ENCODE assay signal across 20 cellular contexts in genomic region chr13:39052944-39053343, GRCh38. TPM values are rescaled to one million over a fixed set of nuclear protein-coding genes. Genes with fewer than 3 reads are reported as not detected.
DNase-seq lines count a peak whose midpoint lies in the region; ATAC-seq lines count a peak whose summit lies in the region.
"Had no signal": no experiment of that assay in that cellular context is flagged by ENCODE, and none has a peak within 500 bp of the region (broad histone marks: within the 10 kb centered on the region; RNA-seq: fewer than 3 reads in every experiment).

No MANE protein-coding gene starts in this region.

- peak overlapping the region; percentile 46 for H3K27ac ChIP-seq in caudate nucleus (ENCODE audit: low read depth, low read length)
- H3K27ac ChIP-seq: 22Rv1, SJSA1 had no signal

- no peak overlapping the region for H3K27ac Mint-ChIP-seq in activated naive CD8-positive, alpha-beta T cell treated with anti-CD3 and anti-CD28 coated beads for 36 hours
- H3K27ac Mint-ChIP-seq: CD8-positive, alpha-beta T cell had no signal

- ATAC-seq in GM19452 (IDR thresholded peaks at IDR 0.05; ENCODE audit: unreplicated experiment), result no peak
- ATAC-seq: CD8-positive, alpha-beta T cell; Panc1 had no signal

- peaks cover 32% of the 10 kb centered on the region for H3K36me3 Mint-ChIP-seq in activated naive CD8-positive, alpha-beta T cell treated with anti-CD3 and anti-CD28 coated beads for 36 hours

- H3K4me1 Mint-ChIP-seq in activated naive CD8-positive, alpha-beta T cell treated with anti-CD3 and anti-CD28 coated beads for 36 hours, result peaks cover 17% of the 10 kb centered on the region

- no peak overlapping the region for H3K4me3 Mint-ChIP-seq in activated naive CD8-positive, alpha-beta T cell treated with anti-CD3 and anti-CD28 coated beads for 36 hours
- H3K4me3 Mint-ChIP-seq: CD8-positive, alpha-beta T cell had no signal

- H3K27me3 Mint-ChIP-seq in activated naive CD8-positive, alpha-beta T cell treated with anti-CD3 and anti-CD28 coated beads for 36 hours, result no peaks in the 10 kb centered on the region

- peaks cover 2% of the 10 kb centered on the region for H3K9me3 Mint-ChIP-seq in activated naive CD8-positive, alpha-beta T cell treated with anti-CD3 and anti-CD28 coated beads for 36 hours

- peak; percentile 53 for DNase-seq in NCI-H2107 treated with DMSO at 0.1 percent for 48 hours (lab: John Stamatoyannopoulos, UW; ENCODE audit: unreplicated experiment)
- DNase-seq in NCI-H2107 (lab: John Stamatoyannopoulos, UW), result no peak
- peak; percentile 20 for DNase-seq in NCI-H128 (lab: John Stamatoyannopoulos, UW; ENCODE audit: unreplicated experiment)
- DNase-seq in caudate nucleus (lab: John Stamatoyannopoulos, UW), result peak in 7 of 61 donors; percentile 4 to 47 (median 12)
- peak; percentile 41 for DNase-seq in putamen (ENCODE audit: low spot score)
- DNase-seq in AG08395 (ENCODE audit: low spot score), result no peak
- no peak for DNase-seq in activated naive CD8-positive, alpha-beta T cell treated with anti-CD3 and anti-CD28 coated beads for 36 hours
- DNase-seq: ACHN; CD8-positive, alpha-beta T cell; Karpas-422; NCI-H1417 treated with DMSO at 0.1 percent for 48 hours; NCI-H1930; NCI-H2171 treated with DMSO at 0.1 percent for 48 hours; NCI-H446 treated with DMSO at 0.1 percent for 48 hours; NCI-H526 treated with DMSO at 0.1 percent for 48 hours; T-helper 1 cell had no signal

RNA-seq across cellular contexts. Expression of gene NHLRC3, which starts 14.7 kb away (rescaled TPM):
- 10 to 100 TPM; 12.9 to 16.4 TPM for total RNA-seq in activated naive CD8-positive, alpha-beta T cell treated with anti-CD3 and anti-CD28 coated beads for 36 hours

RNA-seq across cellular contexts. Expression of gene PROSER1, which starts 15.1 kb away (rescaled TPM):
- 100 to 1,000 TPM; 106 to 111 TPM for total RNA-seq in activated naive CD8-positive, alpha-beta T cell treated with anti-CD3 and anti-CD28 coated beads for 36 hours

Comparison
In these comparisons a context has a peak if more than half of its experiments do, and no peak if none do; other contexts are left out.
1. DNase-seq: peak in NCI-H2107 treated with DMSO at 0.1 percent for 48 hours (single experiment), NCI-H128 (single experiment) and putamen (single experiment); none in NCI-H2107 (single experiment), AG08395 (single experiment) and activated naive CD8-positive, alpha-beta T cell treated with anti-CD3 and anti-CD28 coated beads for 36 hours (single experiment).